Comparison of ENCODE assay signal across 16 cellular contexts in genomic region chrX:129798888-129799287, GRCh38. TPM values are rescaled to one million over a fixed set of nuclear protein-coding genes. Genes with fewer than 3 reads are reported as not detected.
DNase-seq lines count a peak whose midpoint lies in the region; FAIRE-seq and TF ChIP-seq lines count a peak whose summit lies in the region.
"Had no signal": no experiment of that assay in that cellular context is flagged by ENCODE, and none has a peak within 500 bp of the region (broad histone marks: within the 10 kb centered on the region; RNA-seq: fewer than 3 reads in every experiment).

No MANE protein-coding gene starts in this region.

- TF ChIP-seq CTCF in osteoblast (IDR thresholded peaks at IDR 0.05; ENCODE audit: extremely low read depth, low read depth, low read length): no peak
- no peak for TF ChIP-seq CTCF in testis (IDR thresholded peaks at IDR 0.05)

- peaks cover 7% of the 10 kb centered on the region for H3K4me1 ChIP-seq in CD4-positive, alpha-beta memory T cell (ENCODE audit: insufficient read depth, low read length)
- no peaks in the 10 kb centered on the region for H3K4me1 ChIP-seq in osteoblast (ENCODE audit: insufficient read depth, low read length)
- H3K4me1 ChIP-seq in testis: no peaks in the 10 kb centered on the region
- H3K4me1 ChIP-seq: BE2C, psoas muscle, stomach had no signal

- H3K9me3 Mint-ChIP-seq in CD4-positive, alpha-beta memory T cell: no peaks in the 10 kb centered on the region
- no peaks in the 10 kb centered on the region for H3K9me3 Mint-ChIP-seq in activated naive CD4-positive, alpha-beta T cell treated with anti-CD3 and anti-CD28 coated beads for 36 hours

- no peaks in the 10 kb centered on the region for H3K79me2 ChIP-seq in osteoblast (ENCODE audit: insufficient read depth, low read length)

- no peak for DNase-seq in CD4-positive, alpha-beta memory T cell
- DNase-seq in MV-4-11 (lab: John Stamatoyannopoulos, UW) (peak; percentile 17), osteoblast (ENCODE audit: insufficient read length, low spot score, missing footprints) (peak; percentile 54), testis (no peak), HCEC 1CT (no peak), SW 1271 (lab: John Stamatoyannopoulos, UW) (no peak), urothelium cell line (ENCODE audit: low spot score) (no peak)
- DNase-seq in activated naive CD4-positive, alpha-beta T cell treated with anti-CD3 and anti-CD28 coated beads for 36 hours: peak; percentile 67
- DNase-seq: BE2C, IMR-90, kidney glomerular epithelial cell, NCI-H1417 treated with DMSO at 0.1 percent for 48 hours, NCI-H524, psoas muscle, stomach had no signal

- no peaks in the 10 kb centered on the region for H4K20me1 ChIP-seq in osteoblast (ENCODE audit: insufficient read depth, low read length)

- no peak overlapping the region for H3K4me3 ChIP-seq in CD4-positive, alpha-beta memory T cell (ENCODE audit: low read length in 2 of 2)
- no peak overlapping the region for H3K4me3 ChIP-seq in osteoblast (ENCODE audit: insufficient read depth, low read length)
- no peak overlapping the region for H3K4me3 ChIP-seq in testis
- H3K4me3 ChIP-seq: psoas muscle, stomach had no signal

- H3K27ac Mint-ChIP-seq in CD4-positive, alpha-beta memory T cell: peak overlapping the region; percentile 18 to 58 (median 32)
- H3K27ac Mint-ChIP-seq in activated naive CD4-positive, alpha-beta T cell treated with anti-CD3 and anti-CD28 coated beads for 36 hours: peak overlapping the region; percentile 75

- peaks cover 2 to 17% (median 9%) of the 10 kb centered on the region in 4 donors for H3K4me1 Mint-ChIP-seq in CD4-positive, alpha-beta memory T cell
- peaks cover 28% of the 10 kb centered on the region for H3K4me1 Mint-ChIP-seq in activated naive CD4-positive, alpha-beta T cell treated with anti-CD3 and anti-CD28 coated beads for 36 hours (ENCODE audit: low read depth)

- FAIRE-seq in urothelium cell line (lab: Jason Lieb, UNC): no peak

- H3K4me3 Mint-ChIP-seq in CD4-positive, alpha-beta memory T cell: no peak overlapping the region
- peak overlapping the region; percentile 15 for H3K4me3 Mint-ChIP-seq in activated naive CD4-positive, alpha-beta T cell treated with anti-CD3 and anti-CD28 coated beads for 36 hours

- no peaks in the 10 kb centered on the region for H3K27me3 ChIP-seq in CD4-positive, alpha-beta memory T cell (ENCODE audit: insufficient read depth, low read length)
- H3K27me3 ChIP-seq in osteoblast (ENCODE audit: insufficient read depth, low read length): no peaks in the 10 kb centered on the region
- no peaks in the 10 kb centered on the region for H3K27me3 ChIP-seq in testis
- H3K27me3 ChIP-seq: BE2C, stomach had no signal

- intact Hi-C loops in CD4-positive, alpha-beta memory T cell (cut with micrococcal nuclease): loop anchor here (2.0 to 5.0 kb wide), 2 partner anchors 18 to 42 kb away; no protein-coding TSS in a partner anchor
- intact Hi-C loops in activated naive CD4-positive, alpha-beta T cell treated with anti-CD3 and anti-CD28 coated beads for 36 hours (cut with micrococcal nuclease): loop anchor here (2.0 kb wide), 1 partner anchor 18 kb away; no protein-coding TSS in a partner anchor
- intact Hi-C loops in testis (cut with DNase I; ENCODE audit: low total_unique reads): no loop called here

- WGBS in testis, 2 donors: 88 to 94% methylated on average over 5 of the region's 5 CpGs

- no peak for TF ChIP-seq POLR2A in testis (IDR thresholded peaks at IDR 0.05)

- H3K27ac ChIP-seq in CD4-positive, alpha-beta memory T cell (ENCODE audit: low read depth, low read length): no peak overlapping the region
- H3K27ac ChIP-seq in osteoblast (ENCODE audit: low read depth, low read length) (no peak overlapping the region), testis (no peak overlapping the region)
- H3K27ac ChIP-seq: psoas muscle, stomach had no signal

- no peaks in the 10 kb centered on the region for H3K27me3 Mint-ChIP-seq in CD4-positive, alpha-beta memory T cell
- no peaks in the 10 kb centered on the region for H3K27me3 Mint-ChIP-seq in activated naive CD4-positive, alpha-beta T cell treated with anti-CD3 and anti-CD28 coated beads for 36 hours (ENCODE audit: low read depth)

- no peak overlapping the region for H3K4me2 ChIP-seq in osteoblast (ENCODE audit: insufficient read depth, low read length)

- H3K36me3 Mint-ChIP-seq in CD4-positive, alpha-beta memory T cell: peaks cover 7 to 27% of the 10 kb centered on the region in 2 donors
- H3K36me3 Mint-ChIP-seq in activated naive CD4-positive, alpha-beta T cell treated with anti-CD3 and anti-CD28 coated beads for 36 hours (ENCODE audit: low read depth): peaks cover 5% of the 10 kb centered on the region

- POLR2A ChIA-PET in CD4-positive, alpha-beta memory T cell (lab: Charles Lee; ENCODE audit: partially characterized antibody): interaction anchor here (1.1 to 39.3 kb wide), 4 partner anchors 10 to 121 kb away, joined by 3 to 1390 read pairs (median 4); partner anchors contain the start of genes SASH3 and XPNPEP2

- H3K9me3 ChIP-seq in CD4-positive, alpha-beta memory T cell (ENCODE audit: control insufficient read depth in 1 of 2, low read length in 2 of 2): no peaks in the 10 kb centered on the region
- H3K9me3 ChIP-seq in osteoblast (ENCODE audit: low read depth, low read length) (no peaks in the 10 kb centered on the region), testis (no peaks in the 10 kb centered on the region)
- H3K9me3 ChIP-seq: BE2C, psoas muscle, stomach had no signal

- no peak overlapping the region for H2AFZ ChIP-seq in osteoblast (ENCODE audit: low read length)

- CTCF ChIA-PET in CD4-positive, alpha-beta memory T cell (lab: Charles Lee; ENCODE audit: partially characterized antibody): interaction anchor here (0.9 to 2.5 kb wide), 4 partner anchors 12 to 43 kb away, joined by 3 to 8 read pairs (median 3); no protein-coding TSS in a partner anchor
- CTCF ChIA-PET in activated naive CD4-positive, alpha-beta T cell treated with anti-CD3 and anti-CD28 coated beads for 36 hours (lab: Charles Lee): interaction anchor here (2.9 kb wide), 1 partner anchor 24 kb away, joined by 13 read pairs; no protein-coding TSS in a partner anchor

- H3K36me3 ChIP-seq in CD4-positive, alpha-beta memory T cell (ENCODE audit: insufficient read depth, low read length): peaks cover 10% of the 10 kb centered on the region
- no peaks in the 10 kb centered on the region for H3K36me3 ChIP-seq in osteoblast (ENCODE audit: insufficient read depth, low read length)
- H3K36me3 ChIP-seq in testis (ENCODE audit: low read depth, missing control alignments): no peaks in the 10 kb centered on the region
- H3K36me3 ChIP-seq: BE2C had no signal

RNA-seq across cellular contexts. Expression of gene SASH3, which starts 19.1 kb away (rescaled TPM):
- total RNA-seq in CD4-positive, alpha-beta memory T cell: 100 to 1,000 TPM; 148 to 152 TPM
- 100 to 1,000 TPM in 1 of 2 donors, 10 to 100 TPM in 1; 83.3 to 211 TPM for polyA plus RNA-seq in CD4-positive, alpha-beta memory T cell
- total RNA-seq in activated naive CD4-positive, alpha-beta T cell treated with anti-CD3 and anti-CD28 coated beads for 36 hours: 10 to 100 TPM; 90.3 to 98.7 TPM
- total RNA-seq in osteoblast: not detected in 2 replicates
- total RNA-seq in testis: 1 to 10 TPM in 1 of 2 donors, under 1 TPM in 1; 0.47 to 2.0 TPM
- polyA plus RNA-seq in testis (ENCODE audit: insufficient read depth, low read depth, low replicate concordance): 4.8 TPM
- total RNA-seq: IMR-90, RPMI7951 had no signal
- polyA plus RNA-seq: IMR-90 had no signal

RNA-seq across cellular contexts. Expression of gene ZDHHC9, which starts 44.8 kb away (rescaled TPM):
- 1 to 10 TPM; 5.1 to 6.1 TPM for total RNA-seq in CD4-positive, alpha-beta memory T cell
- polyA plus RNA-seq in CD4-positive, alpha-beta memory T cell: 1 to 10 TPM; 5.6 to 8.1 TPM
- total RNA-seq in activated naive CD4-positive, alpha-beta T cell treated with anti-CD3 and anti-CD28 coated beads for 36 hours: 1 to 10 TPM; 7.1 TPM
- 28.2 and 33.0 TPM in 2 replicates for total RNA-seq in osteoblast
- 1 to 10 TPM; 6.9 to 7.3 TPM for total RNA-seq in testis
- 9.4 TPM for polyA plus RNA-seq in testis (ENCODE audit: insufficient read depth, low read depth, low replicate concordance)

Comparison
In these comparisons a context has a peak if more than half of its experiments do, and no peak if none do; other contexts are left out.
1. DNase-seq: peak in MV-4-11 (single experiment), activated naive CD4-positive, alpha-beta T cell treated with anti-CD3 and anti-CD28 coated beads for 36 hours (single experiment) and osteoblast (single experiment); none in CD4-positive, alpha-beta memory T cell (0 of 5), testis (single experiment), HCEC 1CT (single experiment), SW 1271 (0 of 2) and urothelium cell line (single experiment).
2. RNA of gene SASH3, which starts 19.1 kb away (total RNA-seq): 148 to 152 TPM in CD4-positive, alpha-beta memory T cell and 90.3 to 98.7 TPM in activated naive CD4-positive, alpha-beta T cell treated with anti-CD3 and anti-CD28 coated beads for 36 hours; 0.47 to 2.0 TPM in testis and not detected in osteoblast; every median in the first group is over 10 times any median in the second.